ENCODE assay signal across 29 cellular contexts in the genomic region with DNA sequence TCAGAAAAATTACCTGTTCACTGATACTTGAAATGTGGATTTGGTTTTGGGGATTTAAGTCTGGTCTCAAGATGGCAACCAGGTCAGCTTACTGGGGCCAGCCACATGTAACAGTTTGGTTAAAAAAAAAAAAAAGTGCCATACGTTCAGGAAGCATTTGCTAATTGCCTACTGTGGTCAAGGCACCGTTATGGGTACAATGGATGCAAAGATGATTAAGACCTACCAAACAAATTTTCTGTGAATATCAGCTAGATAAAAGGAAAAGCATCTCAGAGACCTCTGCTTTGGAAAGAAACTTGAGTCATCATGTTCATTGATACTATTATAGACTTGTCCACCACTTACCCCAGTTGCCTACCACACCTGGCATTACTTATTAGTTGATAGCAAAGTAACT.
"Had no signal": no experiment of that assay in that cellular context is flagged by ENCODE, and none has a peak within 500 bp of the region (broad histone marks: within the 10 kb centered on the region; RNA-seq: fewer than 3 reads in every experiment).

No MANE protein-coding gene starts in this region.

- DNase-seq: colonic mucosa; dermis blood vessel endothelial cell; effector memory CD8-positive, alpha-beta T cell; erythroblast; esophagus squamous epithelium; foreskin melanocyte; glutamatergic neuron; hypothalamus; immature natural killer cell; islet precursor cell; kidney glomerular epithelial cell; left colon; left ventricle myocardium superior; lower lobe of right lung; stimulated activated CD4-positive, alpha-beta T cell treated with anti-CD3 and anti-CD28 coated beads, Interleukin-12 subunit alpha, Interleukin-12 subunit beta, amount 100 ng/mL, for 4 hours; stimulated activated CD4-positive, alpha-beta T cell treated with anti-CD3 and anti-CD28 coated beads, Interleukin-1b, Interleukin-23, amount 100 ng/mL, for 48 hours; stimulated activated CD4-positive, alpha-beta T cell treated with anti-CD3 and anti-CD28 coated beads, Interleukin-4, amount 100 ng/mL, for 1 hour; stimulated activated CD8-positive, alpha-beta memory T cell treated with anti-CD3 and anti-CD28 coated beads, Interleukin-4, amount 100 ng/mL, for 48 hours; stimulated activated naive CD4-positive, alpha-beta T cell treated with Interleukin-2 at 50 U/mL for 16 hours; upper lobe of left lung had no signal

- H3K4me3 ChIP-seq: colonic mucosa, esophagus squamous epithelium, lower lobe of right lung, neural progenitor cell, right atrium auricular region, smooth muscle cell, thoracic aorta, tibial nerve, upper lobe of left lung had no signal

- H3K36me3 Mint-ChIP-seq: neural progenitor cell had no signal

- ATAC-seq: effector memory CD8-positive, alpha-beta T cell; left ventricle myocardium superior; sciatic nerve had no signal

- H3K9ac ChIP-seq: neural progenitor cell, parathyroid adenoma had no signal

- H3K9me3 Mint-ChIP-seq: effector memory CD8-positive, alpha-beta T cell; immature natural killer cell; nephron; neural progenitor cell had no signal

- H3K27ac Mint-ChIP-seq: neural progenitor cell, progenitor cell of endocrine pancreas had no signal

- H3K4me2 ChIP-seq: neural progenitor cell, smooth muscle cell had no signal

- H2AFZ ChIP-seq: neural progenitor cell, parathyroid adenoma had no signal

- H3K36me3 ChIP-seq: colonic mucosa, neural progenitor cell had no signal

- H3K4me1 Mint-ChIP-seq: neural progenitor cell had no signal

- H3K27ac ChIP-seq: colonic mucosa, esophagus squamous epithelium, lower lobe of right lung, neural progenitor cell, parathyroid adenoma, right atrium auricular region, upper lobe of left lung had no signal

- H3K4me1 ChIP-seq: colonic mucosa, neural progenitor cell, parathyroid adenoma had no signal

- H3K27me3 ChIP-seq: colonic mucosa, esophagus squamous epithelium, neural progenitor cell, right atrium auricular region, tibial nerve, upper lobe of left lung had no signal

- H3K4me3 Mint-ChIP-seq: effector memory CD8-positive, alpha-beta T cell; immature natural killer cell; nephron; neural progenitor cell had no signal

- H3K9me3 ChIP-seq: colonic mucosa, esophagus squamous epithelium, lower lobe of right lung, right atrium auricular region, thoracic aorta, tibial nerve, upper lobe of left lung had no signal
